15 cellular contexts compared by ENCODE assay signal in the genomic region with DNA sequence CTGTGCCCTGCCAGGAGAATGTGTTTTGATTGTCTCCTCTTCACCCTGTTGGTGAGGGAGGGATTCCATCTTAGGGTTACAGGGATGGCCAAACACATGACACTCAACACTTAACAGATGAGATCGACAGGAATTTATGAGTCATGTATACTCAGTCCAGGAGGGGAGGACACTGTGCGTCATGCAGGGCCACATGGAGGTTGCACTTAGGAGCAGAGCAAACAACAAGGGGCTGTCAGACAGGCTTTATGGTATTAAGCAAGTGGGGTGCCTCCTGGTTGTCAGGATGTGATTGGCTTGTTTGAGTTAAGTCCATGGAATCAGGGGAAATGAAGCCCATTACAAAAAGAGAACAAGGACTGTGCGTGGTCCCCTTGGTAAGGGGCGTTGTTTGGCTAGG. TPM values are rescaled to one million over a fixed set of nuclear protein-coding genes. Genes with fewer than 3 reads are reported as not detected.
DNase-seq lines count a peak whose midpoint lies in the region; ATAC-seq and TF ChIP-seq lines count a peak whose summit lies in the region.
"Had no signal": no experiment of that assay in that cellular context is flagged by ENCODE, and none has a peak within 500 bp of the region (broad histone marks: within the 10 kb centered on the region; RNA-seq: fewer than 3 reads in every experiment).

No MANE protein-coding gene starts in this region.

- H3K27ac Mint-ChIP-seq in activated CD4-positive, alpha-beta T cell treated with anti-CD3 and anti-CD28 coated beads, Interleukin-2, amount 10 ng/mL, durations not matched to agents 24 days and 14 days, result peak overlapping the region; percentile 20
- no peak overlapping the region for H3K27ac Mint-ChIP-seq in activated CD4-positive, alpha-beta T cell treated with anti-CD3 and anti-CD28 coated beads, Interleukin-2, amount 10 ng/mL, durations not matched to agents 7 days and 5 days
- peak overlapping the region; percentile 45 for H3K27ac Mint-ChIP-seq in nephron progenitor cell
- H3K27ac Mint-ChIP-seq in activated naive CD4-positive, alpha-beta T cell treated with anti-CD3 and anti-CD28 coated beads for 36 hours, result no peak overlapping the region
- H3K27ac Mint-ChIP-seq: neural progenitor cell had no signal

- peaks cover 15% of the 10 kb centered on the region for H3K4me1 Mint-ChIP-seq in activated CD4-positive, alpha-beta T cell treated with anti-CD3 and anti-CD28 coated beads, Interleukin-2, amount 10 ng/mL, durations not matched to agents 24 days and 14 days
- peaks cover 11% of the 10 kb centered on the region for H3K4me1 Mint-ChIP-seq in activated CD4-positive, alpha-beta T cell treated with anti-CD3 and anti-CD28 coated beads, Interleukin-2, amount 10 ng/mL, durations not matched to agents 7 days and 5 days
- peaks cover 5% of the 10 kb centered on the region for H3K4me1 Mint-ChIP-seq in nephron progenitor cell
- H3K4me1 Mint-ChIP-seq in activated naive CD4-positive, alpha-beta T cell treated with anti-CD3 and anti-CD28 coated beads for 36 hours (ENCODE audit: low read depth), result peaks cover 4% of the 10 kb centered on the region
- H3K4me1 Mint-ChIP-seq: neural progenitor cell had no signal

- no peaks in the 10 kb centered on the region for H3K79me2 ChIP-seq in mammary epithelial cell (ENCODE audit: insufficient read depth, low read length)

- H3K27me3 Mint-ChIP-seq in activated CD4-positive, alpha-beta T cell treated with anti-CD3 and anti-CD28 coated beads, Interleukin-2, amount 10 ng/mL, durations not matched to agents 24 days and 14 days, result no peaks in the 10 kb centered on the region
- no peaks in the 10 kb centered on the region for H3K27me3 Mint-ChIP-seq in activated CD4-positive, alpha-beta T cell treated with anti-CD3 and anti-CD28 coated beads, Interleukin-2, amount 10 ng/mL, durations not matched to agents 7 days and 5 days
- H3K27me3 Mint-ChIP-seq in nephron progenitor cell (ENCODE audit: low read depth, poor library complexity), result peaks cover 4% of the 10 kb centered on the region
- H3K27me3 Mint-ChIP-seq in activated naive CD4-positive, alpha-beta T cell treated with anti-CD3 and anti-CD28 coated beads for 36 hours (ENCODE audit: low read depth), result no peaks in the 10 kb centered on the region

- H3K27me3 ChIP-seq in mammary epithelial cell (ENCODE audit: insufficient read depth, low read length), result no peaks in the 10 kb centered on the region
- H3K27me3 ChIP-seq: neural progenitor cell, upper lobe of right lung had no signal

- H3K4me3 Mint-ChIP-seq in activated CD4-positive, alpha-beta T cell treated with anti-CD3 and anti-CD28 coated beads, Interleukin-2, amount 10 ng/mL, durations not matched to agents 24 days and 14 days, result no peak overlapping the region
- H3K4me3 Mint-ChIP-seq in activated CD4-positive, alpha-beta T cell treated with anti-CD3 and anti-CD28 coated beads, Interleukin-2, amount 10 ng/mL, durations not matched to agents 7 days and 5 days, result no peak overlapping the region
- no peak overlapping the region for H3K4me3 Mint-ChIP-seq in nephron progenitor cell
- H3K4me3 Mint-ChIP-seq in activated naive CD4-positive, alpha-beta T cell treated with anti-CD3 and anti-CD28 coated beads for 36 hours, result no peak overlapping the region
- H3K4me3 Mint-ChIP-seq: neural progenitor cell had no signal

- 100% methylated on average over 2 of the region's 4 CpGs for WGBS in mammary epithelial cell (ENCODE audit: low coverage, missing lambda C conversion rate)

- no peak for ATAC-seq in GM19351 (IDR thresholded peaks at IDR 0.05; ENCODE audit: unreplicated experiment)
- ATAC-seq: upper lobe of right lung had no signal

- in situ Hi-C loops in mammary epithelial cell (cut with MboI; ENCODE audit: low sequenced_read_pairs in 2 of 2), result no loop called here

- H4K20me1 ChIP-seq in mammary epithelial cell (ENCODE audit: insufficient read depth, low read length), result no peaks in the 10 kb centered on the region

- H3K36me3 ChIP-seq in mammary epithelial cell (ENCODE audit: insufficient read depth, low read length), result peaks cover 3% of the 10 kb centered on the region
- H3K36me3 ChIP-seq: neural progenitor cell, upper lobe of right lung had no signal

- no peak overlapping the region for H2AFZ ChIP-seq in mammary epithelial cell (ENCODE audit: low read depth, low read length)
- H2AFZ ChIP-seq: neural progenitor cell had no signal

- CTCF ChIA-PET in activated CD4-positive, alpha-beta T cell treated with anti-CD3 and anti-CD28 coated beads, Interleukin-2, amount 10 ng/mL, durations not matched to agents 7 days and 5 days (lab: Charles Lee), result no interaction called here
- CTCF ChIA-PET in mammary epithelial cell (lab: Charles Lee; ENCODE audit: low non-redundant PET), result no interaction called here
- CTCF ChIA-PET in activated naive CD4-positive, alpha-beta T cell treated with anti-CD3 and anti-CD28 coated beads for 36 hours (lab: Charles Lee), result no interaction called here

- DNase-seq in activated CD4-positive, alpha-beta T cell treated with anti-CD3 and anti-CD28 coated beads, Interleukin-2, amount 10 ng/mL, durations not matched to agents 24 days and 14 days, result no peak
- no peak for DNase-seq in activated CD4-positive, alpha-beta T cell treated with anti-CD3 and anti-CD28 coated beads, Interleukin-2, amount 10 ng/mL, durations not matched to agents 7 days and 5 days
- DNase-seq in LHCN-M2 (ENCODE audit: low read depth), result peak; percentile 49
- peak; percentile 12 for DNase-seq in mammary epithelial cell
- no peak for DNase-seq in nephron progenitor cell
- DNase-seq in inferior parietal cortex (ENCODE audit: extremely low spot score), result no peak
- DNase-seq in activated naive CD4-positive, alpha-beta T cell treated with anti-CD3 and anti-CD28 coated beads for 36 hours, result no peak
- DNase-seq: amniotic stem cell, dorsolateral prefrontal cortex, IMR-90, NCI-H2029, upper lobe of right lung had no signal

- H3K9me3 Mint-ChIP-seq in activated CD4-positive, alpha-beta T cell treated with anti-CD3 and anti-CD28 coated beads, Interleukin-2, amount 10 ng/mL, durations not matched to agents 24 days and 14 days, result no peaks in the 10 kb centered on the region
- peaks cover 3% of the 10 kb centered on the region for H3K9me3 Mint-ChIP-seq in activated CD4-positive, alpha-beta T cell treated with anti-CD3 and anti-CD28 coated beads, Interleukin-2, amount 10 ng/mL, durations not matched to agents 7 days and 5 days
- no peaks in the 10 kb centered on the region for H3K9me3 Mint-ChIP-seq in nephron progenitor cell
- no peaks in the 10 kb centered on the region for H3K9me3 Mint-ChIP-seq in activated naive CD4-positive, alpha-beta T cell treated with anti-CD3 and anti-CD28 coated beads for 36 hours
- H3K9me3 Mint-ChIP-seq: neural progenitor cell had no signal

- peaks cover 18% of the 10 kb centered on the region for H3K36me3 Mint-ChIP-seq in activated CD4-positive, alpha-beta T cell treated with anti-CD3 and anti-CD28 coated beads, Interleukin-2, amount 10 ng/mL, durations not matched to agents 24 days and 14 days (ENCODE audit: low read depth)
- H3K36me3 Mint-ChIP-seq in activated CD4-positive, alpha-beta T cell treated with anti-CD3 and anti-CD28 coated beads, Interleukin-2, amount 10 ng/mL, durations not matched to agents 7 days and 5 days (ENCODE audit: low read depth), result no peaks in the 10 kb centered on the region
- H3K36me3 Mint-ChIP-seq in nephron progenitor cell (ENCODE audit: low read depth), result peaks cover 39% of the 10 kb centered on the region
- H3K36me3 Mint-ChIP-seq in activated naive CD4-positive, alpha-beta T cell treated with anti-CD3 and anti-CD28 coated beads for 36 hours (ENCODE audit: low read depth), result no peaks in the 10 kb centered on the region
- H3K36me3 Mint-ChIP-seq: neural progenitor cell had no signal

- POLR2A ChIA-PET in activated CD4-positive, alpha-beta T cell treated with anti-CD3 and anti-CD28 coated beads, Interleukin-2, amount 10 ng/mL, durations not matched to agents 7 days and 5 days (lab: Charles Lee), result no interaction called here

- no TSS peak for BruUV-seq in mammary epithelial cell (replicated peaks; lab: Mats Ljungman, UMichigan)

- no peak overlapping the region for H3K4me2 ChIP-seq in mammary epithelial cell (ENCODE audit: insufficient read depth, low read depth, low read length)
- H3K4me2 ChIP-seq: neural progenitor cell had no signal

- intact Hi-C loops in activated CD4-positive, alpha-beta T cell treated with anti-CD3 and anti-CD28 coated beads, Interleukin-2, amount 10 ng/mL, durations not matched to agents 24 days and 14 days (cut with micrococcal nuclease), result no loop called here
- intact Hi-C loops in mammary epithelial cell (cut with micrococcal nuclease), result no loop called here
- intact Hi-C loops in activated naive CD4-positive, alpha-beta T cell treated with anti-CD3 and anti-CD28 coated beads for 36 hours (cut with micrococcal nuclease), result no loop called here

- H3K9ac ChIP-seq in mammary epithelial cell (ENCODE audit: insufficient read depth, low read length), result no peak overlapping the region
- H3K9ac ChIP-seq: neural progenitor cell had no signal

- dilution Hi-C loops in mammary epithelial cell (cut with HindIII; ENCODE audit: low sequenced_read_pairs), result no loop called here

- no peaks in the 10 kb centered on the region for H3K4me1 ChIP-seq in mammary epithelial cell (ENCODE audit: insufficient read depth, low read length)
- H3K4me1 ChIP-seq: neural progenitor cell, upper lobe of right lung had no signal

- no peak overlapping the region for H3K27ac ChIP-seq in mammary epithelial cell (ENCODE audit: insufficient read depth, low read depth, low read length)
- H3K27ac ChIP-seq: dorsolateral prefrontal cortex, neural progenitor cell, skin epidermis, upper lobe of right lung had no signal

- H3K9me3 ChIP-seq in mammary epithelial cell (replicated peaks; ENCODE audit: insufficient read depth, low read length), result no peaks in the 10 kb centered on the region
- H3K9me3 ChIP-seq: upper lobe of right lung had no signal

- H3K4me3 ChIP-seq in mammary epithelial cell (replicated peaks in 1 of 3; ENCODE audit: insufficient read depth in 1 of 3, low read depth in 2 of 3, low read length in 3 of 3), result no peak overlapping the region
- H3K4me3 ChIP-seq: dorsolateral prefrontal cortex, neural progenitor cell, skin epidermis, upper lobe of right lung had no signal

- TF ChIP-seq CTCF in mammary epithelial cell (conservative IDR thresholded peaks at IDR 0.05 in 1 of 2, IDR thresholded peaks at IDR 0.05 in 1 of 2; ENCODE audit: extremely low read depth in 1 of 2, insufficient read depth in 1 of 2, low read depth in 1 of 2, low read length in 2 of 2), result no peak
- TF ChIP-seq CTCF in nephron progenitor cell (IDR thresholded peaks at IDR 0.05), result no peak

RNA-seq across cellular contexts. Expression of gene EDARADD, which starts 26.9 kb away (rescaled TPM):
- 32.0 and 32.6 TPM in 2 replicates for total RNA-seq in activated CD4-positive, alpha-beta T cell treated with anti-CD3 and anti-CD28 coated beads, Interleukin-2, amount 10 ng/mL, durations not matched to agents 24 days and 14 days
- total RNA-seq in activated CD4-positive, alpha-beta T cell treated with anti-CD3 and anti-CD28 coated beads, Interleukin-2, amount 10 ng/mL, durations not matched to agents 7 days and 5 days, result 1 to 10 TPM; 1.6 to 2.0 TPM
- not detected in 2 replicates for total RNA-seq in LHCN-M2 (2014; rRNA removed)
- 0.04 TPM for polyA plus RNA-seq in LHCN-M2 (2012)
- 10 to 100 TPM; 17.8 to 20.2 TPM for total RNA-seq in mammary epithelial cell
- polyA plus RNA-seq in mammary epithelial cell, result 8.4 TPM
- polyA minus RNA-seq in mammary epithelial cell, result 11.3 TPM
- total RNA-seq in activated naive CD4-positive, alpha-beta T cell treated with anti-CD3 and anti-CD28 coated beads for 36 hours, result under 1 TPM in 1 of 2 experiments, not detected in 1; 0.50 TPM
- total RNA-seq: IMR-90 had no signal
- polyA plus RNA-seq: IMR-90 had no signal

Comparison
In these comparisons a context has a peak if more than half of its experiments do, and no peak if none do; other contexts are left out.
1. H3K27ac Mint-ChIP-seq: peak in activated CD4-positive, alpha-beta T cell treated with anti-CD3 and anti-CD28 coated beads, Interleukin-2, amount 10 ng/mL, durations not matched to agents 24 days and 14 days (single experiment) and nephron progenitor cell (single experiment); none in activated CD4-positive, alpha-beta T cell treated with anti-CD3 and anti-CD28 coated beads, Interleukin-2, amount 10 ng/mL, durations not matched to agents 7 days and 5 days (single experiment) and activated naive CD4-positive, alpha-beta T cell treated with anti-CD3 and anti-CD28 coated beads for 36 hours (single experiment).
2. RNA of gene EDARADD, which starts 26.9 kb away (total RNA-seq): 32.0 to 32.6 TPM in activated CD4-positive, alpha-beta T cell treated with anti-CD3 and anti-CD28 coated beads, Interleukin-2, amount 10 ng/mL, durations not matched to agents 24 days and 14 days and 17.8 to 20.2 TPM in mammary epithelial cell; 1.6 to 2.0 TPM in activated CD4-positive, alpha-beta T cell treated with anti-CD3 and anti-CD28 coated beads, Interleukin-2, amount 10 ng/mL, durations not matched to agents 7 days and 5 days, 0.50 TPM in activated naive CD4-positive, alpha-beta T cell treated with anti-CD3 and anti-CD28 coated beads for 36 hours and not detected in LHCN-M2; every median in the first group is over 4 times any median in the second.
3. DNase-seq: peak in LHCN-M2 (single experiment) and mammary epithelial cell (single experiment); none in activated CD4-positive, alpha-beta T cell treated with anti-CD3 and anti-CD28 coated beads, Interleukin-2, amount 10 ng/mL, durations not matched to agents 24 days and 14 days (single experiment), activated CD4-positive, alpha-beta T cell treated with anti-CD3 and anti-CD28 coated beads, Interleukin-2, amount 10 ng/mL, durations not matched to agents 7 days and 5 days (single experiment), nephron progenitor cell (single experiment), inferior parietal cortex (single experiment) and activated naive CD4-positive, alpha-beta T cell treated with anti-CD3 and anti-CD28 coated beads for 36 hours (single experiment).